In genomic region chr1:234986750-234987414, GRCh38 we compare ENCODE assay signal across 1 cellular context.
TF ChIP-seq lines count a peak whose summit lies in the region.

No MANE protein-coding gene starts in this region.

TF ChIP-seq in HepG2, 621 proteins besides CTCF, POLR2A, EP300 and RAD21 (continued from another document and continues in another):
- TF ChIP-seq ZBTB49 (CRISPR knock-in tag; IDR thresholded peaks at IDR 0.05; ENCODE audit: borderline replicate concordance) (no peak), CC2D1A (CRISPR knock-in tag; IDR thresholded peaks at IDR 0.05) (no peak), PHF21A (CRISPR knock-in tag; IDR thresholded peaks at IDR 0.05) (no peak), NFKBIZ (CRISPR knock-in tag; IDR thresholded peaks at IDR 0.05) (no peak), POGK (CRISPR knock-in tag; conservative IDR thresholded peaks at IDR 0.05) (no peak; the same call in 1 of the 2 replicates), ZNF572 (CRISPR knock-in tag; IDR thresholded peaks at IDR 0.05) (no peak), ZNF660 (CRISPR knock-in tag; IDR thresholded peaks at IDR 0.05; ENCODE audit: borderline replicate concordance, low read depth) (no peak), ZNF629 (CRISPR knock-in tag; conservative IDR thresholded peaks at IDR 0.05) (0 out of 2 replicates have a peak, but pooled peaks have one; percentile 16), KAT8 (CRISPR knock-in tag; IDR thresholded peaks at IDR 0.05) (no peak), ZNF160 (CRISPR knock-in tag; IDR thresholded peaks at IDR 0.05) (no peak), ATF4 (CRISPR knock-in tag; IDR thresholded peaks at IDR 0.05) (peak in 1 of 2 experiments; percentile 26; a peak in 1 of 4 replicates), ZFP62 (CRISPR knock-in tag; IDR thresholded peaks at IDR 0.05) (no peak), CEBPB (IDR thresholded peaks at IDR 0.05; ENCODE audit: borderline replicate concordance, low read depth, low read length) (no peak), GMEB1 (CRISPR knock-in tag; IDR thresholded peaks at IDR 0.05; ENCODE audit: borderline replicate concordance) (no peak), ZNF614 (CRISPR knock-in tag; IDR thresholded peaks at IDR 0.05; ENCODE audit: borderline replicate concordance) (no peak), ZFP36L2 (CRISPR knock-in tag; IDR thresholded peaks at IDR 0.05) (no peak), ISL2 (CRISPR knock-in tag; IDR thresholded peaks at IDR 0.05) (no peak), ZNF770 (CRISPR knock-in tag; IDR thresholded peaks at IDR 0.05) (no peak), FOXO1 (CRISPR knock-in tag; IDR thresholded peaks at IDR 0.05) (peak; percentile 67; the same call in 1 of the 2 replicates), NFRKB (IDR thresholded peaks at IDR 0.05) (no peak), NAIF1 (CRISPR knock-in tag; IDR thresholded peaks at IDR 0.05; ENCODE audit: borderline replicate concordance) (no peak), CENPT (CRISPR knock-in tag; IDR thresholded peaks at IDR 0.05; ENCODE audit: low read depth) (no peak), HOXD1 (CRISPR knock-in tag; IDR thresholded peaks at IDR 0.05) (no peak), ZNF781 (CRISPR knock-in tag; IDR thresholded peaks at IDR 0.05; ENCODE audit: borderline replicate concordance, not compliant biosample characterization) (no peak), ZNF670 (CRISPR knock-in tag; IDR thresholded peaks at IDR 0.05; ENCODE audit: borderline replicate concordance) (no peak), LCORL (IDR thresholded peaks at IDR 0.05) (no peak), LCORL (CRISPR knock-in tag; IDR thresholded peaks at IDR 0.05) (no peak), HNF4A (CRISPR knock-in tag; IDR thresholded peaks at IDR 0.05) (no peak), MXI1 (IDR thresholded peaks at IDR 0.05; ENCODE audit: borderline replicate concordance, low read depth, low read length) (no peak), ZNF878 (CRISPR knock-in tag; IDR thresholded peaks at IDR 0.05) (no peak; the same call in 1 of the 2 replicates), ZSCAN25 (CRISPR knock-in tag; IDR thresholded peaks at IDR 0.05) (no peak), BCL3 (CRISPR knock-in tag; IDR thresholded peaks at IDR 0.05) (no peak), ZNF367 (CRISPR knock-in tag; IDR thresholded peaks at IDR 0.05; ENCODE audit: borderline replicate concordance) (0 out of 2 replicates have a peak, but pooled peaks have one; percentile 40), BATF2 (CRISPR knock-in tag; IDR thresholded peaks at IDR 0.05) (no peak), HOXA9 (CRISPR knock-in tag; IDR thresholded peaks at IDR 0.05; ENCODE audit: borderline replicate concordance) (no peak), NR2F6 (IDR thresholded peaks at IDR 0.05) (peak; percentile 87), NR2F6 (CRISPR knock-in tag; IDR thresholded peaks at IDR 0.05) (peak; percentile 92), POLR2AphosphoS2 (IDR thresholded peaks at IDR 0.05; ENCODE audit: low read depth, low read length) (no peak), ZNF382 (CRISPR knock-in tag; IDR thresholded peaks at IDR 0.05; ENCODE audit: borderline replicate concordance) (no peak), ATF7-NPFF (CRISPR knock-in tag; IDR thresholded peaks at IDR 0.05; ENCODE audit: low read depth) (no peak), NFE2L1 (CRISPR knock-in tag; IDR thresholded peaks at IDR 0.05; ENCODE audit: borderline replicate concordance) (no peak), KDM3A (CRISPR knock-in tag; IDR thresholded peaks at IDR 0.05; ENCODE audit: low read depth) (no peak), RCOR2 (CRISPR knock-in tag; IDR thresholded peaks at IDR 0.05) (no peak; the same call in 1 of the 2 replicates), ZKSCAN8 (CRISPR knock-in tag; IDR thresholded peaks at IDR 0.05; ENCODE audit: borderline replicate concordance) (no peak), ZBTB26 (CRISPR knock-in tag; IDR thresholded peaks at IDR 0.05; ENCODE audit: borderline replicate concordance) (no peak), SSRP1 (CRISPR knock-in tag; IDR thresholded peaks at IDR 0.05) (no peak), TBX3 (IDR thresholded peaks at IDR 0.05; ENCODE audit: borderline replicate concordance) (no peak), USF2 (IDR thresholded peaks at IDR 0.05; ENCODE audit: low read depth, low read length) (no peak), USF2 (CRISPR knock-in tag; IDR thresholded peaks at IDR 0.05; ENCODE audit: borderline replicate concordance) (no peak), RFX5 (IDR thresholded peaks at IDR 0.05; ENCODE audit: low read depth, low read length) (no peak), NCOA2 (CRISPR knock-in tag; IDR thresholded peaks at IDR 0.05) (no peak), YY1 (IDR thresholded peaks at IDR 0.05; ENCODE audit: insufficient read depth, insufficient replicate concordance, low read depth, low read length) (no peak), ZNF747 (CRISPR knock-in tag; IDR thresholded peaks at IDR 0.05; ENCODE audit: borderline replicate concordance) (no peak), ZFP82 (CRISPR knock-in tag; IDR thresholded peaks at IDR 0.05; ENCODE audit: borderline replicate concordance) (no peak), ATRX (CRISPR knock-in tag; IDR thresholded peaks at IDR 0.05; ENCODE audit: borderline replicate concordance) (no peak), BRCA1 (CRISPR knock-in tag; IDR thresholded peaks at IDR 0.05) (no peak), ZNF883 (CRISPR knock-in tag; IDR thresholded peaks at IDR 0.05; ENCODE audit: not compliant biosample characterization) (peak; percentile 14), DPF2 (CRISPR knock-in tag; IDR thresholded peaks at IDR 0.05; ENCODE audit: borderline replicate concordance, low read depth) (no peak), KLF16 (CRISPR knock-in tag; IDR thresholded peaks at IDR 0.05) (no peak), ZNF598 (CRISPR knock-in tag; IDR thresholded peaks at IDR 0.05; ENCODE audit: borderline replicate concordance) (no peak), ZZZ3 (CRISPR knock-in tag; IDR thresholded peaks at IDR 0.05; ENCODE audit: borderline replicate concordance) (no peak), ZNF777 (CRISPR knock-in tag; IDR thresholded peaks at IDR 0.05) (no peak), RARG (CRISPR knock-in tag; IDR thresholded peaks at IDR 0.05; ENCODE audit: low read depth) (no peak)
